9 cellular contexts compared by ENCODE assay signal in genomic region chr6:84728602-84729001, GRCh38. TPM values are rescaled to one million over a fixed set of nuclear protein-coding genes. Genes with fewer than 3 reads are reported as not detected.
DNase-seq lines count a peak whose midpoint lies in the region; ATAC-seq, FAIRE-seq and TF ChIP-seq lines count a peak whose summit lies in the region.
"Had no signal": no experiment of that assay in that cellular context is flagged by ENCODE, and none has a peak within 500 bp of the region (broad histone marks: within the 10 kb centered on the region; RNA-seq: fewer than 3 reads in every experiment).

No MANE protein-coding gene starts in this region.

- no peak overlapping the region for H3K4me2 ChIP-seq in IMR-90 (ENCODE audit: low read depth, low read length)
- no peak overlapping the region for H3K4me2 ChIP-seq in astrocyte (ENCODE audit: low read length)

- no peaks in the 10 kb centered on the region for H3K79me1 ChIP-seq in IMR-90 (ENCODE audit: low read depth in 1 of 2, low read length in 2 of 2)

- POLR2A ChIA-PET in IMR-90 (lab: Charles Lee; ENCODE audit: unreplicated experiment), result no interaction called here

- H3K4ac ChIP-seq in IMR-90 (ENCODE audit: low read depth, low read length), result no peak overlapping the region

- H3K9me3 Mint-ChIP-seq in astrocyte (ENCODE audit: unreplicated experiment), result peaks cover 2% of the 10 kb centered on the region
- H3K9me3 Mint-ChIP-seq: dendritic cell treated with granulocyte-macrophage colony-stimulating factor and Interleukin-4, amounts not matched to agents 40 ng/mL and 50 ng/mL, for 4 days had no signal

- H3K9ac ChIP-seq in IMR-90 (ENCODE audit: low read depth, low read length) (no peak overlapping the region), astrocyte (ENCODE audit: low read length) (no peak overlapping the region)

- H3K23ac ChIP-seq in IMR-90 (ENCODE audit: low read depth, low read length), result no peak overlapping the region

- no peak overlapping the region for H4K5ac ChIP-seq in IMR-90 (ENCODE audit: low read depth, low read length)

- H3K4me1 ChIP-seq in IMR-90 (ENCODE audit: control insufficient read depth, insufficient read depth, low read length) (no peaks in the 10 kb centered on the region), astrocyte (ENCODE audit: insufficient read depth, low read length) (no peaks in the 10 kb centered on the region)

- H3K4me3 ChIP-seq in IMR-90 (ENCODE audit: insufficient read depth, low read depth, low read length) (no peak overlapping the region), astrocyte (ENCODE audit: insufficient read depth, low read depth, low read length) (no peak overlapping the region), coronary artery (no peak overlapping the region)

- H3K9me3 ChIP-seq in IMR-90 (ENCODE audit: control insufficient read depth, insufficient read depth, low read length) (no peaks in the 10 kb centered on the region), astrocyte (ENCODE audit: insufficient read depth, low read depth, low read length) (no peaks in the 10 kb centered on the region)

- dilution Hi-C loops in IMR-90 (cut with HindIII; ENCODE audit: low sequenced_read_pairs, unreplicated experiment), result no loop called here

- H3K4me1 Mint-ChIP-seq in astrocyte (ENCODE audit: low read depth, unreplicated experiment), result peaks cover 3% of the 10 kb centered on the region

- DNase-seq in IMR-90 (peak; percentile 11), astrocyte (ENCODE audit: low read depth) (no peak), myocyte (ENCODE audit: low read depth) (peak; percentile 17), putamen (ENCODE audit: low spot score) (no peak), coronary artery (ENCODE audit: low spot score) (no peak)

- no peak overlapping the region for H4K8ac ChIP-seq in IMR-90 (ENCODE audit: low read depth in 2 of 2, low read length in 2 of 2)

- H3K56ac ChIP-seq in IMR-90 (ENCODE audit: extremely low read depth, insufficient read depth, low read length), result no peak overlapping the region

- no TSS peak for BruUV-seq in IMR-90 (replicated peaks; lab: Mats Ljungman, UMichigan)

- no peak overlapping the region for H3K4me3 Mint-ChIP-seq in astrocyte (ENCODE audit: unreplicated experiment)
- H3K4me3 Mint-ChIP-seq: dendritic cell treated with granulocyte-macrophage colony-stimulating factor and Interleukin-4, amounts not matched to agents 40 ng/mL and 50 ng/mL, for 4 days had no signal

- no peak overlapping the region for H2BK15ac ChIP-seq in IMR-90 (ENCODE audit: low read depth, low read length)

- peak; percentile 62 for FAIRE-seq in astrocyte (lab: Jason Lieb, UNC)

- H2BK5ac ChIP-seq in IMR-90 (ENCODE audit: low read depth, low read length, poor library complexity, severe bottlenecking), result no peak overlapping the region

- TF ChIP-seq CTCF in GM12873 (IDR thresholded peaks at IDR 0.05; ENCODE audit: insufficient read depth, low read depth, low read length, missing control alignments), result peak; percentile 52
- TF ChIP-seq CTCF in IMR-90 (conservative IDR thresholded peaks at IDR 0.05; ENCODE audit: low read depth, low read length), result peak; percentile 27; the same call in 1 of the 2 replicates
- TF ChIP-seq CTCF in astrocyte (IDR thresholded peaks at IDR 0.05; ENCODE audit: insufficient read depth, low read depth, low read length), result peak; percentile 44
- no peak for TF ChIP-seq CTCF in coronary artery (IDR thresholded peaks at IDR 0.05)

- no peak overlapping the region for H2BK20ac ChIP-seq in IMR-90 (ENCODE audit: low read depth, low read length)

- no peak overlapping the region for H3K14ac ChIP-seq in IMR-90 (replicated peaks; ENCODE audit: low read depth, low read length)

- no peak overlapping the region for H2AK5ac ChIP-seq in IMR-90 (ENCODE audit: low read depth, low read length)

- CTCF ChIA-PET in IMR-90 (lab: Yijun Ruan, JAX), result interaction anchor here (1.8 kb wide), 1 partner anchor 13 kb away, joined by 4 read pairs; no protein-coding TSS in a partner anchor

- no peak overlapping the region for H4K91ac ChIP-seq in IMR-90 (ENCODE audit: insufficient read depth, low read depth, low read length)

- TF ChIP-seq RAD21 in IMR-90 (IDR thresholded peaks at IDR 0.05; ENCODE audit: low read length), result peak; percentile 34; the same call in 1 of the 2 replicates

- no peak overlapping the region for H3K27ac ChIP-seq in IMR-90 (ENCODE audit: insufficient read depth, low read length)
- H3K27ac ChIP-seq in astrocyte (ENCODE audit: low read depth, low read length), result no peak overlapping the region
- H3K27ac ChIP-seq in coronary artery, result no peak overlapping the region

- H3K27ac Mint-ChIP-seq in astrocyte (ENCODE audit: unreplicated experiment), result no peak overlapping the region
- H3K27ac Mint-ChIP-seq: dendritic cell treated with granulocyte-macrophage colony-stimulating factor and Interleukin-4, amounts not matched to agents 40 ng/mL and 50 ng/mL, for 4 days had no signal

- peaks cover 1% of the 10 kb centered on the region for H3K36me3 Mint-ChIP-seq in astrocyte (ENCODE audit: low read depth, unreplicated experiment)

- no peak overlapping the region for H3K18ac ChIP-seq in IMR-90 (ENCODE audit: low read depth, low read length)

- H3K27me3 Mint-ChIP-seq in astrocyte (ENCODE audit: low read depth, unreplicated experiment), result no peaks in the 10 kb centered on the region
- H3K27me3 Mint-ChIP-seq: dendritic cell treated with granulocyte-macrophage colony-stimulating factor and Interleukin-4, amounts not matched to agents 40 ng/mL and 50 ng/mL, for 4 days had no signal

- no peak overlapping the region for H2AK9ac ChIP-seq in IMR-90 (replicated peaks; ENCODE audit: low read depth, low read length, poor library complexity)

- ATAC-seq in IMR-90 (ENCODE audit: low read depth), result no peak; the same call in 1 of the 2 replicates
- ATAC-seq in HG03520 (IDR thresholded peaks at IDR 0.05; ENCODE audit: unreplicated experiment), result no peak
- ATAC-seq in GM21576 (IDR thresholded peaks at IDR 0.05; ENCODE audit: unreplicated experiment), result no peak

- in situ Hi-C loops in IMR-90 (cut with MboI; ENCODE audit: low sequenced_read_pairs), result no loop called here

- H4K20me1 ChIP-seq in IMR-90 (ENCODE audit: insufficient read depth, low read length), result no peaks in the 10 kb centered on the region
- no peaks in the 10 kb centered on the region for H4K20me1 ChIP-seq in astrocyte (ENCODE audit: insufficient read depth, low read length)

- no peaks in the 10 kb centered on the region for H3K79me2 ChIP-seq in astrocyte (ENCODE audit: insufficient read depth, low read length)

- intact Hi-C loops in IMR-90 (cut with micrococcal nuclease), result no loop called here

- H3K27me3 ChIP-seq in IMR-90 (ENCODE audit: control insufficient read depth, insufficient read depth, low read length) (no peaks in the 10 kb centered on the region), astrocyte (ENCODE audit: insufficient read depth, low read length) (no peaks in the 10 kb centered on the region)

- no peak for TF ChIP-seq POLR2A in IMR-90 (IDR thresholded peaks at IDR 0.05; ENCODE audit: low read depth, low read length)

- H3K36me3 ChIP-seq in IMR-90 (ENCODE audit: control insufficient read depth, insufficient read depth, low read length) (no peaks in the 10 kb centered on the region), astrocyte (ENCODE audit: insufficient read depth, low read length) (peaks cover 2% of the 10 kb centered on the region)

- H2AFZ ChIP-seq in IMR-90 (replicated peaks; ENCODE audit: low read length, poor library complexity) (no peak overlapping the region), astrocyte (ENCODE audit: low read depth, low read length) (no peak overlapping the region)

- H3K9me1 ChIP-seq in IMR-90 (ENCODE audit: insufficient read depth, low read length), result no peaks in the 10 kb centered on the region

- no peak overlapping the region for H2BK120ac ChIP-seq in IMR-90 (ENCODE audit: low read depth, low read length)

TF ChIP-seq in IMR-90, 13 proteins besides CTCF, POLR2A, EP300 and RAD21:
- TF ChIP-seq RFX5 (IDR thresholded peaks at IDR 0.05; ENCODE audit: low read depth, low read length) (no peak), MAZ (IDR thresholded peaks at IDR 0.05; ENCODE audit: borderline replicate concordance, low read depth, low read length) (no peak), NFE2L2 (IDR thresholded peaks at IDR 0.05; ENCODE audit: low read depth, low read length) (no peak)

RNA-seq across cellular contexts. Expression of gene TBX18, which starts 35.8 kb away (rescaled TPM):
- total RNA-seq in IMR-90 (2012; rRNA removed), result 0.83 and 1.3 TPM in 2 replicates
- 0.86 and 1.3 TPM in 2 replicates for polyA plus RNA-seq in IMR-90 (2012; rRNA removed)
- polyA plus RNA-seq in IMR-90 (2012; cell fraction: cytosol; rRNA removed), result 0.08 and 0.67 TPM in 2 replicates
- 1.3 and 2.4 TPM in 2 replicates for polyA plus RNA-seq in IMR-90 (2012; cell fraction: nucleus; rRNA removed; ENCODE audit: low replicate concordance)
- total RNA-seq in astrocyte, result 12.2 and 12.5 TPM in 2 replicates
- 22.6 and 26.7 TPM in 2 replicates for total RNA-seq in myocyte
- polyA plus RNA-seq in myocyte (2012), result 8.3 TPM

Comparison
In these comparisons a context has a peak if more than half of its experiments do, and no peak if none do; other contexts are left out.
1. DNase-seq: peak in IMR-90 (single experiment) and myocyte (single experiment); none in astrocyte (single experiment), putamen (single experiment) and coronary artery (single experiment).